In the genomic region with DNA sequence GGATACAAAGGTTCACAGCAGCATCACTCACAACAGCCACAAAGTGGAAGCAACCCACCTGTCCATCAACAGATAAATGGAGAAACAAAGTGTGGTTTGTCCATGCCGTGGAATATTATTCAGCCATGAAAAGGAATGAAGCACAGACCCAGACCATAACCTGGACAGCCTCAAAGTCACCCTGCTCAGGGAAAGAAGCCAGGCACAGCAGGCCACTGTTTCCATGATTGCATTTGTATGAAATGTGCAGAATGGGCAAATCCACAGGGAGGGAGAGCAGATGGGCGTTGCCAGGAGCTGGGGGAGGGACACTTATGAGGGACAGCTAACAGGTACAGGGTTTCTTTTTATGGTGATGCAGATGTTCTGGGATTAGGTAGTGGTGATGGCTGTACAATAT, we compare ENCODE assay signal across 12 cellular contexts. TPM values are rescaled to one million over a fixed set of nuclear protein-coding genes. Genes with fewer than 3 reads are reported as not detected.
"Had no signal": no experiment of that assay in that cellular context is flagged by ENCODE, and none has a peak within 500 bp of the region (broad histone marks: within the 10 kb centered on the region; RNA-seq: fewer than 3 reads in every experiment).

No MANE protein-coding gene starts in this region.

- H3K4me3 ChIP-seq: left lung, SJCRH30, thyroid gland had no signal

- H3K36me3 ChIP-seq: left lung, SJCRH30, thyroid gland had no signal

- DNase-seq: activated CD4-positive, alpha-beta memory T cell treated with anti-CD3 and anti-CD28 coated beads, Interleukin-2, amount 10 ng/mL, durations not matched to agents 7 days and 5 days; activated CD4-positive, alpha-beta T cell treated with anti-CD3 and anti-CD28 coated beads for 1 hour; activated T-cell treated with anti-CD3 and anti-CD28 coated beads, Interleukin-2, amount 50 U/mL, for 72 hours; central memory CD4-positive, alpha-beta T cell; mesendoderm; retina; thyroid gland had no signal

- H3K4me1 ChIP-seq: SJCRH30, thyroid gland had no signal

- H3K27ac Mint-ChIP-seq: activated CD4-positive, alpha-beta memory T cell treated with anti-CD3 and anti-CD28 coated beads, Interleukin-2, amount 10 ng/mL, durations not matched to agents 7 days and 5 days; activated T-cell treated with anti-CD3 and anti-CD28 coated beads, Interleukin-2, amount 50 U/mL, for 72 hours; dendritic cell treated with granulocyte-macrophage colony-stimulating factor and Interleukin-4, amounts not matched to agents 40 ng/mL and 50 ng/mL, for 4 days had no signal

- H3K9me3 Mint-ChIP-seq: activated CD4-positive, alpha-beta memory T cell treated with anti-CD3 and anti-CD28 coated beads, Interleukin-2, amount 10 ng/mL, durations not matched to agents 7 days and 5 days; activated T-cell treated with anti-CD3 and anti-CD28 coated beads, Interleukin-2, amount 50 U/mL, for 72 hours had no signal

- H3K9me3 ChIP-seq: left lung, SJCRH30, thyroid gland had no signal

- H3K4me3 Mint-ChIP-seq: activated CD4-positive, alpha-beta memory T cell treated with anti-CD3 and anti-CD28 coated beads, Interleukin-2, amount 10 ng/mL, durations not matched to agents 7 days and 5 days; activated T-cell treated with anti-CD3 and anti-CD28 coated beads, Interleukin-2, amount 50 U/mL, for 72 hours; dendritic cell treated with granulocyte-macrophage colony-stimulating factor and Interleukin-4, amounts not matched to agents 40 ng/mL and 50 ng/mL, for 4 days had no signal

- ATAC-seq: activated T-cell treated with anti-CD3 and anti-CD28 coated beads, Interleukin-2, amount 50 U/mL, for 72 hours had no signal

RNA-seq across cellular contexts. Expression of gene FOXL3, which starts 30.3 kb away (rescaled TPM):
- total RNA-seq: activated CD4-positive, alpha-beta memory T cell treated with anti-CD3 and anti-CD28 coated beads, Interleukin-2, amount 10 ng/mL, durations not matched to agents 7 days and 5 days; activated T-cell treated with anti-CD3 and anti-CD28 coated beads, Interleukin-2, amount 50 U/mL, for 72 hours; left lung; myocyte; SJCRH30; T-helper 2 cell treated with Interferon-gamma antibody and Interleukin-4, amounts not matched to agents 100 ng/mL and 5 ng/mL, for 36 hours; thyroid gland had no signal
